Comparison of ENCODE assay signal across 8 cellular contexts in the genomic region with DNA sequence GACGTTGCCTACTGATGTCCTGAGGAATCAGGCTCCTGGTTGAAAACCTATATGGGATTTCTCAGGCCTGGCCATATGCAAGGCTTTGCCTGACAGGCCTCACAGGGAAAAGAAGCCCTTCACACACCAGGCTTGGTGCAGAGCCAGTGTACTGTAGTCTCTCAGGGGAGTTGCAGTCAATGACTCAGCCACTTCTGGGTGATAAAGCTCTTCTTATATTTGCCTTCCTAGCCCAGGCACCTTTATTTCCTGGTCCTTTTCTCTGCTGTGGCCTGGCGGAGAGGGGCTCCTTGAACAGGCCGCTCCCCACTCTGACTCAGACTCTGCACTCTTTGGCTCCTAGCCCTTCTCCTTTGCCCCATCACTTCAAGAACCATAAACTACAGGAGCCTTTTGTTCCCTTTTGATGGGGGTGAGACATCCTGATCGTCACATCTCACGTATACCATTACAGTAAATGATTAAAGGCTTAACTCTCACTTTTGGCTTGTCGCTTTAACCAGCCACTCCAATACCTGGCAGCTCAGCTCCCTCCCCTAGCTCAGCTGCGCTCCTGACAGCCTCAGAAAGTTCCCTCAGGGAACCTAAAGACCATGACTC. TPM values are rescaled to one million over a fixed set of nuclear protein-coding genes. Genes with fewer than 3 reads are reported as not detected.
A peak's percentile ranks its signal among the peaks of the same experiment; 100 is the strongest.
DNase-seq lines count a peak whose midpoint lies in the region; ATAC-seq and TF ChIP-seq lines count a peak whose summit lies in the region.

No MANE protein-coding gene starts in this region.

- TF ChIP-seq POLR2A in body of pancreas (IDR thresholded peaks at IDR 0.05) (peak in 1 of 3 donors; percentile 13), spleen (IDR thresholded peaks at IDR 0.05) (no peak)

- no peak for TF ChIP-seq CTCF in body of pancreas (IDR thresholded peaks at IDR 0.05)
- no peak for TF ChIP-seq CTCF in lung (IDR thresholded peaks at IDR 0.05; ENCODE audit: control extremely low read depth, extremely low read depth)
- TF ChIP-seq CTCF in spleen (IDR thresholded peaks at IDR 0.05 in 8 of 11, conservative IDR thresholded peaks at IDR 0.05 in 3 of 11) = no peak

- no peaks in the 10 kb centered on the region for H3K27me3 ChIP-seq in body of pancreas
- H3K27me3 ChIP-seq in lung (ENCODE audit: control insufficient read depth, insufficient read depth) = no peaks in the 10 kb centered on the region
- no peaks in the 10 kb centered on the region for H3K27me3 ChIP-seq in spleen (replicated peaks in 1 of 7)

- DNase-seq in NCI-H1694 (lab: John Stamatoyannopoulos, UW) (peak; percentile 11), NCI-H1694 treated with DMSO at 0.1 percent for 48 hours (lab: John Stamatoyannopoulos, UW) (no peak), NCI-H2029 (lab: John Stamatoyannopoulos, UW) (peak; percentile 96), body of pancreas (peak; percentile 27 to 80 (median 63)), lung (ENCODE audit: low spot score) (peak; percentile 85), spleen (no peak)

- intact Hi-C loops in body of pancreas (cut with DNase I) = no loop called here
- intact Hi-C loops in spleen (cut with DNase I; ENCODE audit: low total_unique reads) = no loop called here

- WGBS in body of pancreas, 2 donors = 61 to 72% methylated on average over 7 of the region's 7 CpGs
- WGBS in lung, 2 donors = 70 to 90% methylated on average over 7 of the region's 7 CpGs
- 91 to 95% (median 94%) methylated on average over 7 of the region's 7 CpGs for WGBS in spleen, 5 donors

- H3K4me3 ChIP-seq in body of pancreas = no peak overlapping the region
- H3K4me3 ChIP-seq in lung = no peak overlapping the region
- H3K4me3 ChIP-seq in spleen = no peak overlapping the region

- ATAC-seq in body of pancreas (peak; percentile 89), lung (ENCODE audit: insufficient read depth, low FRiP score) (peak; percentile 87), HG03571 (IDR thresholded peaks at IDR 0.05; ENCODE audit: unreplicated experiment) (no peak), HG02852 (IDR thresholded peaks at IDR 0.05; ENCODE audit: unreplicated experiment) (no peak)

- no peaks in the 10 kb centered on the region for H3K36me3 ChIP-seq in body of pancreas (replicated peaks in 1 of 2; ENCODE audit: insufficient read depth in 1 of 2, low read depth in 2 of 2)
- peaks cover 0 to 3% of the 10 kb centered on the region in 2 donors for H3K36me3 ChIP-seq in lung (ENCODE audit: control insufficient read depth in 2 of 2, insufficient read depth in 2 of 2, low read length in 2 of 2)
- peaks cover 0 to 9% (median 0%) of the 10 kb centered on the region in 6 donors for H3K36me3 ChIP-seq in spleen

- H3K4me1 ChIP-seq in body of pancreas (peaks cover 12% of the 10 kb centered on the region), lung (ENCODE audit: control insufficient read depth in 2 of 2, insufficient read depth in 2 of 2, low read length in 2 of 2) (peaks cover 0 to 5% of the 10 kb centered on the region in 2 donors), spleen (no peaks in the 10 kb centered on the region)

- H3K27ac ChIP-seq in body of pancreas (peak overlapping the region; percentile 50 to 64 (median 58)), lung (ENCODE audit: low read depth in 1 of 2, low read length in 1 of 2) (peak overlapping the region; percentile 51 to 77), spleen (no peak overlapping the region)

- no peaks in the 10 kb centered on the region for H3K9me3 ChIP-seq in body of pancreas
- H3K9me3 ChIP-seq in lung (ENCODE audit: control insufficient read depth in 2 of 2, insufficient read depth in 1 of 2, low read length in 1 of 2) = no peaks in the 10 kb centered on the region
- no peaks in the 10 kb centered on the region for H3K9me3 ChIP-seq in spleen

RNA-seq across cellular contexts. Expression of a gene that starts 33.5 kb away (rescaled TPM):
- total RNA-seq in body of pancreas (1 to 10 TPM; 6.6 to 8.8 TPM), lung (10 to 100 TPM; 46.1 to 83.3 TPM), spleen (10 to 100 TPM; 25.4 to 41.6 (median 29.9) TPM)
- polyA plus RNA-seq in lung (10 to 100 TPM; 10.4 to 19.4 TPM), spleen (1 to 10 TPM; 4.8 to 7.3 (median 6.8) TPM)

Comparison
In these comparisons a context has a peak if more than half of its experiments do, and no peak if none do; other contexts are left out.
1. DNase-seq: peak in NCI-H1694 (single experiment), NCI-H2029 (single experiment), body of pancreas (4 of 4) and lung (single experiment); none in NCI-H1694 treated with DMSO at 0.1 percent for 48 hours (single experiment) and spleen (single experiment).
2. ATAC-seq: peak in body of pancreas (single experiment) and lung (single experiment); none in HG03571 (single experiment) and HG02852 (single experiment).
3. H3K27ac ChIP-seq: peak in body of pancreas (4 of 4) and lung (2 of 2); none in spleen (0 of 8).